In genomic region chr7:118731854-118732253, GRCh38 we compare ENCODE assay signal across 17 cellular contexts.
A peak's percentile ranks its signal among the peaks of the same experiment; 100 is the strongest.
DNase-seq lines count a peak whose midpoint lies in the region; ATAC-seq and TF ChIP-seq lines count a peak whose summit lies in the region.
"Had no signal": no experiment of that assay in that cellular context is flagged by ENCODE, and none has a peak within 500 bp of the region (broad histone marks: within the 10 kb centered on the region; RNA-seq: fewer than 3 reads in every experiment).

No MANE protein-coding gene starts in this region.

- H3K36me3 ChIP-seq in GM23338 (ENCODE audit: insufficient read depth) (no peaks in the 10 kb centered on the region), OCI-LY1 (ENCODE audit: insufficient read depth, low read length) (no peaks in the 10 kb centered on the region)
- H3K36me3 ChIP-seq: WERI-Rb-1 had no signal

- no peak overlapping the region for H3K4me3 Mint-ChIP-seq in GM23338
- H3K4me3 Mint-ChIP-seq: activated CD8-positive, alpha-beta T cell treated with anti-CD3 and anti-CD28 coated beads, Interleukin-2, amount 10 ng/mL, durations not matched to agents 7 days and 5 days; activated naive CD8-positive, alpha-beta T cell; T-helper 1 cell treated with Interleukin-12 subunit alpha and Interleukin-12 subunit beta and Interleukin-4 antibody, amounts not matched to agents 30 μg/mL and 1 μg/mL, for 36 hours had no signal

- no peak overlapping the region for H3K4me2 ChIP-seq in GM23338
- no peak overlapping the region for H3K4me2 ChIP-seq in OCI-LY1 (ENCODE audit: low read length)

- no peak overlapping the region for H3K9ac ChIP-seq in OCI-LY1 (ENCODE audit: low read length)

- H3K36me3 Mint-ChIP-seq in GM23338 (ENCODE audit: low read depth), result no peaks in the 10 kb centered on the region
- H3K36me3 Mint-ChIP-seq: activated naive CD8-positive, alpha-beta T cell had no signal

- no peak overlapping the region for H3K4me3 ChIP-seq in GM23338
- no peak overlapping the region for H3K4me3 ChIP-seq in OCI-LY1 (ENCODE audit: low read depth, low read length, poor library complexity, severe bottlenecking)
- H3K4me3 ChIP-seq: mucosa of descending colon had no signal

- TF ChIP-seq CTCF in GM23338 (conservative IDR thresholded peaks at IDR 0.05; ENCODE audit: low read depth in 2 of 2) (no peak; a peak in 1 of 4 replicates), OCI-LY1 (IDR thresholded peaks at IDR 0.05; ENCODE audit: low read length) (peak; percentile 29; the same call in 1 of the 2 replicates), foreskin keratinocyte (conservative IDR thresholded peaks at IDR 0.05) (peak; percentile 9)

- H4K20me1 ChIP-seq in GM23338 (replicated peaks; ENCODE audit: insufficient read depth) (no peaks in the 10 kb centered on the region), OCI-LY1 (ENCODE audit: insufficient read depth, low read length) (no peaks in the 10 kb centered on the region)

- DNase-seq in DMS53 treated with DMSO at 0.1 percent for 48 hours (lab: John Stamatoyannopoulos, UW; ENCODE audit: unreplicated experiment) (peak; percentile 41), GM23338 (ENCODE audit: low spot score) (peak; percentile 50), foreskin keratinocyte (no peak), germinal center (ENCODE audit: low spot score) (no peak)
- DNase-seq: activated CD8-positive, alpha-beta T cell treated with anti-CD3 and anti-CD28 coated beads, Interleukin-2, amount 10 ng/mL, durations not matched to agents 7 days and 5 days; activated T-cell treated with anti-CD3 and anti-CD28 coated beads, Interleukin-2, amount 50 U/mL, for 48 hours; Calu3; mucosa of descending colon; NCI-H226; SHP77; stimulated activated CD4-positive, alpha-beta T cell treated with anti-CD3 and anti-CD28 coated beads, Interleukin-12 subunit alpha, Interleukin-12 subunit beta, amount 100 ng/mL, for 4 hours; WERI-Rb-1 had no signal

- H3K27me3 ChIP-seq in GM23338 (ENCODE audit: insufficient read depth) (no peaks in the 10 kb centered on the region), OCI-LY1 (ENCODE audit: insufficient read depth, low read length) (no peaks in the 10 kb centered on the region), foreskin keratinocyte (no peaks in the 10 kb centered on the region)

- ATAC-seq in GM23338, result peak; percentile 80
- no peak for ATAC-seq in foreskin keratinocyte
- no peak for ATAC-seq in GM19395 (IDR thresholded peaks at IDR 0.05; ENCODE audit: unreplicated experiment)
- ATAC-seq in GM18858 (IDR thresholded peaks at IDR 0.05; ENCODE audit: unreplicated experiment), result no peak
- ATAC-seq: activated CD8-positive, alpha-beta T cell treated with anti-CD3 and anti-CD28 coated beads, Interleukin-2, amount 10 ng/mL, durations not matched to agents 7 days and 5 days; mucosa of descending colon had no signal

- no peak overlapping the region for H3K27ac ChIP-seq in GM23338 (ENCODE audit: low read depth)
- no peak overlapping the region for H3K27ac ChIP-seq in OCI-LY1 (ENCODE audit: low read depth, low read length, poor library complexity, severe bottlenecking)
- H3K27ac ChIP-seq in foreskin keratinocyte, result no peak overlapping the region
- H3K27ac ChIP-seq: WERI-Rb-1 had no signal

- H3K9me3 ChIP-seq in OCI-LY1 (ENCODE audit: low read length), result no peaks in the 10 kb centered on the region
- H3K9me3 ChIP-seq: mucosa of descending colon had no signal

- H2AFZ ChIP-seq in GM23338 (no peak overlapping the region), OCI-LY1 (ENCODE audit: low read length) (no peak overlapping the region)

- H3K79me2 ChIP-seq in GM23338 (replicated peaks; ENCODE audit: insufficient read depth) (no peaks in the 10 kb centered on the region), OCI-LY1 (ENCODE audit: insufficient read depth, low read length) (no peaks in the 10 kb centered on the region)

- H3K4me1 Mint-ChIP-seq in GM23338, result peaks cover 2% of the 10 kb centered on the region; the same call in 2 of the 3 replicates

- H3K9me3 Mint-ChIP-seq in GM23338, result no peaks in the 10 kb centered on the region
- H3K9me3 Mint-ChIP-seq: T-helper 1 cell treated with Interleukin-12 subunit alpha and Interleukin-12 subunit beta and Interleukin-4 antibody, amounts not matched to agents 30 μg/mL and 1 μg/mL, for 36 hours had no signal

- no peak overlapping the region for H3K27ac Mint-ChIP-seq in GM23338
- H3K27ac Mint-ChIP-seq: activated CD8-positive, alpha-beta T cell treated with anti-CD3 and anti-CD28 coated beads, Interleukin-2, amount 10 ng/mL, durations not matched to agents 7 days and 5 days; activated naive CD8-positive, alpha-beta T cell; T-helper 1 cell treated with Interleukin-12 subunit alpha and Interleukin-12 subunit beta and Interleukin-4 antibody, amounts not matched to agents 30 μg/mL and 1 μg/mL, for 36 hours had no signal

- H3K4me1 ChIP-seq in GM23338 (ENCODE audit: insufficient read depth) (no peaks in the 10 kb centered on the region), OCI-LY1 (ENCODE audit: insufficient read depth, low read length, severe bottlenecking) (no peaks in the 10 kb centered on the region), foreskin keratinocyte (no peaks in the 10 kb centered on the region)

- H3F3A ChIP-seq in GM23338 (replicated peaks; ENCODE audit: low read depth) (no peaks in the 10 kb centered on the region), OCI-LY1 (ENCODE audit: insufficient read depth, low read length) (no peaks in the 10 kb centered on the region)

- H3K9me2 ChIP-seq in GM23338 (ENCODE audit: insufficient read depth), result no peaks in the 10 kb centered on the region
- peaks cover 3% of the 10 kb centered on the region; the same call in 1 of the 2 replicates for H3K9me2 ChIP-seq in OCI-LY1 (ENCODE audit: low read depth, low read length)

- peaks cover 1% of the 10 kb centered on the region for H3K27me3 Mint-ChIP-seq in GM23338 (ENCODE audit: insufficient read depth, low read depth, poor library complexity)
- H3K27me3 Mint-ChIP-seq: activated naive CD8-positive, alpha-beta T cell had no signal

TF ChIP-seq in GM23338, 12 proteins besides CTCF, POLR2A, EP300 and RAD21:
- TF ChIP-seq ZNF331 (CRISPR knock-in tag; IDR thresholded peaks at IDR 0.05; ENCODE audit: low read depth), result no peak
- TF ChIP-seq NANOG (IDR thresholded peaks at IDR 0.05; ENCODE audit: borderline replicate concordance), result no peak
- no peak for TF ChIP-seq POLR2AphosphoS5 (IDR thresholded peaks at IDR 0.05; ENCODE audit: low read depth)
- TF ChIP-seq, protein P1, sequence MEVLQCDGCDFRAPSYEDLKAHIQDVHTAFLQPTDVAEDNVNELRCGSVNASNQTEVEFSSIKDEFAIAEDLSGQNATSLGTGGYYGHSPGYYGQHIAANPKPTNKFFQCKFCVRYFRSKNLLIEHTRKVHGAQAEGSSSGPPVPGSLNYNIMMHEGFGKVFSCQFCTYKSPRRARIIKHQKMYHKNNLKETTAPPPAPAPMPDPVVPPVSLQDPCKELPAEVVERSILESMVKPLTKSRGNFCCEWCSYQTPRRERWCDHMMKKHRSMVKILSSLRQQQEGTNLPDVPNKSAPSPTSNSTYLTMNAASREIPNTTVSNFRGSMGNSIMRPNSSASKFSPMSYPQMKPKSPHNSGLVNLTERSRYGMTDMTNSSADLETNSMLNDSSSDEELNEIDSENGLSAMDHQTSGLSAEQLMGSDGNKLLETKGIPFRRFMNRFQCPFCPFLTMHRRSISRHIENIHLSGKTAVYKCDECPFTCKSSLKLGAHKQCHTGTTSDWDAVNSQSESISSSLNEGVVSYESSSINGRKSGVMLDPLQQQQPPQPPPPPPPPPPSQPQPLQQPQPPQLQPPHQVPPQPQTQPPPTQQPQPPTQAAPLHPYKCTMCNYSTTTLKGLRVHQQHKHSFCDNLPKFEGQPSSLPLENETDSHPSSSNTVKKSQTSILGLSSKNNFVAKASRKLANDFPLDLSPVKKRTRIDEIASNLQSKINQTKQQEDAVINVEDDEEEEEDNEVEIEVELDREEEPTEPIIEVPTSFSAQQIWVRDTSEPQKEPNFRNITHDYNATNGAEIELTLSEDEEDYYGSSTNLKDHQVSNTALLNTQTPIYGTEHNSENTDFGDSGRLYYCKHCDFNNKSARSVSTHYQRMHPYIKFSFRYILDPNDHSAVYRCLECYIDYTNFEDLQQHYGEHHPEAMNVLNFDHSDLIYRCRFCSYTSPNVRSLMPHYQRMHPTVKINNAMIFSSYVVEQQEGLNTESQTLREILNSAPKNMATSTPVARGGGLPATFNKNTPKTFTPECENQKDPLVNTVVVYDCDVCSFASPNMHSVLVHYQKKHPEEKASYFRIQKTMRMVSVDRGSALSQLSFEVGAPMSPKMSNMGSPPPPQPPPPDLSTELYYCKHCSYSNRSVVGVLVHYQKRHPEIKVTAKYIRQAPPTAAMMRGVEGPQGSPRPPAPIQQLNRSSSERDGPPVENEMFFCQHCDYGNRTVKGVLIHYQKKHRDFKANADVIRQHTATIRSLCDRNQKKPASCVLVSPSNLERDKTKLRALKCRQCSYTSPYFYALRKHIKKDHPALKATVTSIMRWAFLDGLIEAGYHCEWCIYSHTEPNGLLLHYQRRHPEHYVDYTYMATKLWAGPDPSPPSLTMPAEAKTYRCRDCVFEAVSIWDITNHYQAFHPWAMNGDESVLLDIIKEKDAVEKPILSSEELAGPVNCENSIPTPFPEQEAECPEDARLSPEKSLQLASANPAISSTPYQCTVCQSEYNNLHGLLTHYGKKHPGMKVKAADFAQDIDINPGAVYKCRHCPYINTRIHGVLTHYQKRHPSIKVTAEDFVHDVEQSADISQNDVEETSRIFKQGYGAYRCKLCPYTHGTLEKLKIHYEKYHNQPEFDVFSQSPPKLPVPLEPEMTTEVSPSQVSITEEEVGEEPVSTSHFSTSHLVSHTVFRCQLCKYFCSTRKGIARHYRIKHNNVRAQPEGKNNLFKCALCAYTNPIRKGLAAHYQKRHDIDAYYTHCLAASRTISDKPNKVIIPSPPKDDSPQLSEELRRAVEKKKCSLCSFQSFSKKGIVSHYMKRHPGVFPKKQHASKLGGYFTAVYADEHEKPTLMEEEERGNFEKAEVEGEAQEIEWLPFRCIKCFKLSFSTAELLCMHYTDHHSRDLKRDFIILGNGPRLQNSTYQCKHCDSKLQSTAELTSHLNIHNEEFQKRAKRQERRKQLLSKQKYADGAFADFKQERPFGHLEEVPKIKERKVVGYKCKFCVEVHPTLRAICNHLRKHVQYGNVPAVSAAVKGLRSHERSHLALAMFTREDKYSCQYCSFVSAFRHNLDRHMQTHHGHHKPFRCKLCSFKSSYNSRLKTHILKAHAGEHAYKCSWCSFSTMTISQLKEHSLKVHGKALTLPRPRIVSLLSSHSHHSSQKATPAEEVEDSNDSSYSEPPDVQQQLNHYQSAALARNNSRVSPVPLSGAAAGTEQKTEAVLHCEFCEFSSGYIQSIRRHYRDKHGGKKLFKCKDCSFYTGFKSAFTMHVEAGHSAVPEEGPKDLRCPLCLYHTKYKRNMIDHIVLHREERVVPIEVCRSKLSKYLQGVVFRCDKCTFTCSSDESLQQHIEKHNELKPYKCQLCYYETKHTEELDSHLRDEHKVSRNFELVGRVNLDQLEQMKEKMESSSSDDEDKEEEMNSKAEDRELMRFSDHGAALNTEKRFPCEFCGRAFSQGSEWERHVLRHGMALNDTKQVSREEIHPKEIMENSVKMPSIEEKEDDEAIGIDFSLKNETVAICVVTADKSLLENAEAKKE (CRISPR knock-in tag; IDR thresholded peaks at IDR 0.05), result peak; percentile 86
- no peak for TF ChIP-seq ZNF114 (CRISPR knock-in tag; IDR thresholded peaks at IDR 0.05)

Comparison
In these comparisons a context has a peak if more than half of its experiments do, and no peak if none do; other contexts are left out.
1. DNase-seq: peak in DMS53 treated with DMSO at 0.1 percent for 48 hours (single experiment) and GM23338 (single experiment); none in foreskin keratinocyte (0 of 2) and germinal center (single experiment).
2. CTCF ChIP-seq: peak in OCI-LY1 (single experiment) and foreskin keratinocyte (single experiment); none in GM23338 (0 of 2).